In genomic region chr16:2752035-2752849, GRCh38 we compare ENCODE assay signal across 8 cellular contexts. TPM values are rescaled to one million over a fixed set of nuclear protein-coding genes. Genes with fewer than 3 reads are reported as not detected.
DNase-seq lines count a peak whose midpoint lies in the region; ATAC-seq and TF ChIP-seq lines count a peak whose summit lies in the region.

Gene SRRM2, plus strand, starts transcription at chr16:2752638. Its CDS starts 3,727 bp downstream, at chr16:2756365.

- ATAC-seq in GM19035 (IDR thresholded peaks at IDR 0.05; ENCODE audit: unreplicated experiment), result peak; percentile 78
- ATAC-seq in HG03342 (IDR thresholded peaks at IDR 0.05; ENCODE audit: unreplicated experiment), result peak; percentile 74

- no peak; the same call in 1 of the 2 replicates for TF ChIP-seq CTCF in AG10803 (conservative IDR thresholded peaks at IDR 0.05; ENCODE audit: low read length)

- peaks cover 21 to 35% (median 26%) of the 10 kb centered on the region in 3 donors for H3K27me3 Mint-ChIP-seq in immature natural killer cell (ENCODE audit: low read depth in 3 of 3)

- no peaks in the 10 kb centered on the region for H3K9me3 Mint-ChIP-seq in immature natural killer cell

- H3K4me1 Mint-ChIP-seq in immature natural killer cell, result peaks cover 61 to 66% of the 10 kb centered on the region in 2 donors

- peak within 1 kb of the TSS; percentile 96 to 98 (median 98) for H3K27ac Mint-ChIP-seq in immature natural killer cell

- peak within 1 kb of the TSS; percentile 90 to 93 (median 92) for H3K4me3 Mint-ChIP-seq in immature natural killer cell

- H3K36me3 Mint-ChIP-seq in immature natural killer cell, result peaks cover 5 to 7% (median 7%) of the 10 kb centered on the region in 3 donors

- H3K27ac ChIP-seq in caudate nucleus (ENCODE audit: low read depth, low read length), result peak within 1 kb of the TSS; percentile 100

- peak within 1 kb of the TSS; percentile 94 for H3K4me3 ChIP-seq in AG10803 (ENCODE audit: low read length)

- DNase-seq in AG10803 (ENCODE audit: low read depth), result peak; percentile 96
- peak; percentile 94 for DNase-seq in NCI-H345 treated with DMSO at 0.1 percent for 48 hours (lab: John Stamatoyannopoulos, UW; ENCODE audit: unreplicated experiment)
- peak; percentile 85 to 93 (median 88) for DNase-seq in activated CD4-positive, CD25-positive, alpha-beta regulatory T cell (lab: John Stamatoyannopoulos, UW)
- DNase-seq in caudate nucleus (lab: John Stamatoyannopoulos, UW), result peak; percentile 61 to 99 (median 93)
- peak; percentile 95 to 96 (median 96) for DNase-seq in immature natural killer cell
- DNase-seq in smooth muscle cell of the brain vasculature (ENCODE audit: low read depth, low spot score), result peak; percentile 96

RNA-seq across cellular contexts. Expression of gene SRRM2, which starts in this region (rescaled TPM):
- 100 to 1,000 TPM in 1 of 3 donors, 10 to 100 TPM in 2; 11.5 to 113 (median 24.2) TPM for polyA plus RNA-seq in immature natural killer cell

Comparison
In these comparisons a context has a peak if more than half of its experiments do, and no peak if none do; other contexts are left out.
1. Peak in every context shown above with its lines: DNase-seq, ATAC-seq, H3K4me3 ChIP-seq and H3K27ac ChIP-seq.